ENCODE assay signal across 10 cellular contexts in genomic region chr6:166830185-166830890, GRCh38.
A peak's percentile ranks its signal among the peaks of the same experiment; 100 is the strongest.
DNase-seq lines count a peak whose midpoint lies in the region; ATAC-seq and TF ChIP-seq lines count a peak whose summit lies in the region.
"Had no signal": no experiment of that assay in that cellular context is flagged by ENCODE, and none has a peak within 500 bp of the region (broad histone marks: within the 10 kb centered on the region; RNA-seq: fewer than 3 reads in every experiment).

No MANE protein-coding gene starts in this region.

- H2AK5ac ChIP-seq in trophoblast cell (ENCODE audit: low read length): no peak overlapping the region

- H3K4me3 Mint-ChIP-seq in activated CD4-positive, alpha-beta memory T cell treated with anti-CD3 and anti-CD28 coated beads for 36 hours: no peak overlapping the region
- H3K4me3 Mint-ChIP-seq in activated CD4-positive, alpha-beta memory T cell treated with anti-CD3 and anti-CD28 coated beads, Interleukin-2, amount 10 ng/mL, durations not matched to agents 7 days and 5 days: no peak overlapping the region

- no peak overlapping the region for H3K14ac ChIP-seq in trophoblast cell (ENCODE audit: low read length)

- CTCF ChIA-PET in activated CD4-positive, alpha-beta memory T cell treated with anti-CD3 and anti-CD28 coated beads for 36 hours (lab: Charles Lee): interaction anchor here (0.6 to 1.5 kb wide), 5 partner anchors 43 to 279 kb away, joined by 3 to 9 read pairs (median 3); no protein-coding TSS in a partner anchor
- CTCF ChIA-PET in activated CD4-positive, alpha-beta memory T cell treated with anti-CD3 and anti-CD28 coated beads, Interleukin-2, amount 10 ng/mL, durations not matched to agents 7 days and 5 days (lab: Charles Lee): no interaction called here

- no peaks in the 10 kb centered on the region for H3K36me3 ChIP-seq in trophoblast cell (ENCODE audit: control insufficient read depth in 1 of 2, insufficient read depth in 2 of 2, low read length in 2 of 2)
- no peaks in the 10 kb centered on the region for H3K36me3 ChIP-seq in ascending aorta

- TF ChIP-seq CTCF in ascending aorta (IDR thresholded peaks at IDR 0.05): no peak

- H3K79me2 ChIP-seq in trophoblast cell (ENCODE audit: control insufficient read depth, insufficient read depth, low read length, poor library complexity): no peaks in the 10 kb centered on the region

- no peak overlapping the region for H3K4me2 ChIP-seq in trophoblast cell (ENCODE audit: low read length)

- ATAC-seq in GM21786 (IDR thresholded peaks at IDR 0.05; ENCODE audit: unreplicated experiment): peak; percentile 93
- peak; percentile 90 for ATAC-seq in HG03575 (IDR thresholded peaks at IDR 0.05; ENCODE audit: extremely low read depth, insufficient number of reproducible peaks, low FRiP score, unreplicated experiment)

- intact Hi-C loops in activated CD4-positive, alpha-beta memory T cell treated with anti-CD3 and anti-CD28 coated beads for 36 hours (cut with micrococcal nuclease): loop anchor here (1.0 to 5.0 kb wide), 6 partner anchors 32 to 521 kb away; no protein-coding TSS in a partner anchor
- intact Hi-C loops in ascending aorta (cut with DNase I): no loop called here

- H4K8ac ChIP-seq in trophoblast cell (ENCODE audit: low read depth, low read length): no peak overlapping the region

- H3K18ac ChIP-seq in trophoblast cell (ENCODE audit: low read length): no peak overlapping the region

- POLR2A ChIA-PET in activated CD4-positive, alpha-beta memory T cell treated with anti-CD3 and anti-CD28 coated beads for 36 hours (lab: Charles Lee): interaction anchor here (0.7 to 1.2 kb wide), 3 partner anchors 121 to 293 kb away, joined by 3 to 4 read pairs (median 4); partner anchors contain the start of gene CCR6
- POLR2A ChIA-PET in activated CD4-positive, alpha-beta memory T cell treated with anti-CD3 and anti-CD28 coated beads, Interleukin-2, amount 10 ng/mL, durations not matched to agents 7 days and 5 days (lab: Charles Lee): no interaction called here

- no peaks in the 10 kb centered on the region for H3K36me3 Mint-ChIP-seq in activated CD4-positive, alpha-beta memory T cell treated with anti-CD3 and anti-CD28 coated beads for 36 hours
- H3K36me3 Mint-ChIP-seq in activated CD4-positive, alpha-beta memory T cell treated with anti-CD3 and anti-CD28 coated beads, Interleukin-2, amount 10 ng/mL, durations not matched to agents 7 days and 5 days (ENCODE audit: low read depth): peaks cover 3% of the 10 kb centered on the region

- no peak overlapping the region for H4K12ac ChIP-seq in trophoblast cell (ENCODE audit: low read depth, low read length)

- H2BK120ac ChIP-seq in trophoblast cell (ENCODE audit: insufficient read depth, low read length, poor library complexity): no peak overlapping the region

- H3K27ac ChIP-seq in trophoblast cell (ENCODE audit: low read depth, low read length) (no peak overlapping the region), ascending aorta (no peak overlapping the region)
- H3K27ac ChIP-seq: RWPE1 had no signal

- no peaks in the 10 kb centered on the region for H3K27me3 Mint-ChIP-seq in activated CD4-positive, alpha-beta memory T cell treated with anti-CD3 and anti-CD28 coated beads for 36 hours
- no peaks in the 10 kb centered on the region for H3K27me3 Mint-ChIP-seq in activated CD4-positive, alpha-beta memory T cell treated with anti-CD3 and anti-CD28 coated beads, Interleukin-2, amount 10 ng/mL, durations not matched to agents 7 days and 5 days

- no CpG with 5 or more reads among the region's 8 CpGs for WGBS in trophoblast cell (ENCODE audit: extremely low coverage, insufficient coverage, insufficient read length)

- H3K27me3 ChIP-seq in trophoblast cell (ENCODE audit: insufficient read depth, low read length) (no peaks in the 10 kb centered on the region), ascending aorta (no peaks in the 10 kb centered on the region)

- H3K79me1 ChIP-seq in trophoblast cell (ENCODE audit: low read length): no peaks in the 10 kb centered on the region

- H3K4me1 ChIP-seq in trophoblast cell (ENCODE audit: control insufficient read depth in 1 of 2, insufficient read depth in 2 of 2, low read length in 2 of 2) (no peaks in the 10 kb centered on the region), ascending aorta (no peaks in the 10 kb centered on the region)

- no peak overlapping the region for H3K23ac ChIP-seq in trophoblast cell (ENCODE audit: low read length)

- no peak overlapping the region for H3K4ac ChIP-seq in trophoblast cell (ENCODE audit: low read depth, low read length)

- no peak overlapping the region for H2BK12ac ChIP-seq in trophoblast cell (ENCODE audit: low read length)

- no peak overlapping the region for H3K9ac ChIP-seq in trophoblast cell (ENCODE audit: low read length)

- H3K9me3 Mint-ChIP-seq in activated CD4-positive, alpha-beta memory T cell treated with anti-CD3 and anti-CD28 coated beads for 36 hours: peaks cover 10% of the 10 kb centered on the region
- peaks cover 10% of the 10 kb centered on the region for H3K9me3 Mint-ChIP-seq in activated CD4-positive, alpha-beta memory T cell treated with anti-CD3 and anti-CD28 coated beads, Interleukin-2, amount 10 ng/mL, durations not matched to agents 7 days and 5 days

- H3K4me1 Mint-ChIP-seq in activated CD4-positive, alpha-beta memory T cell treated with anti-CD3 and anti-CD28 coated beads for 36 hours (ENCODE audit: low read depth): peaks cover 17% of the 10 kb centered on the region
- peaks cover 13% of the 10 kb centered on the region for H3K4me1 Mint-ChIP-seq in activated CD4-positive, alpha-beta memory T cell treated with anti-CD3 and anti-CD28 coated beads, Interleukin-2, amount 10 ng/mL, durations not matched to agents 7 days and 5 days

- peak; percentile 68 for DNase-seq in activated CD4-positive, alpha-beta memory T cell treated with anti-CD3 and anti-CD28 coated beads for 36 hours
- DNase-seq in activated CD4-positive, alpha-beta memory T cell treated with anti-CD3 and anti-CD28 coated beads, Interleukin-2, amount 10 ng/mL, durations not matched to agents 7 days and 5 days: no peak
- peak; percentile 42 for DNase-seq in stimulated activated CD4-positive, alpha-beta T cell treated with anti-CD3 and anti-CD28 coated beads, Interleukin-4, amount 100 ng/mL, for 24 hours
- DNase-seq in trophoblast cell (no peak), NCI-H524 (lab: John Stamatoyannopoulos, UW) (no peak), ascending aorta (ENCODE audit: low spot score in 2 of 2) (no peak)

- H3K27ac Mint-ChIP-seq in activated CD4-positive, alpha-beta memory T cell treated with anti-CD3 and anti-CD28 coated beads for 36 hours: peak overlapping the region; percentile 58
- H3K27ac Mint-ChIP-seq in activated CD4-positive, alpha-beta memory T cell treated with anti-CD3 and anti-CD28 coated beads, Interleukin-2, amount 10 ng/mL, durations not matched to agents 7 days and 5 days: no peak overlapping the region

- no peak overlapping the region for H2AFZ ChIP-seq in trophoblast cell (ENCODE audit: insufficient read depth, low read length, poor library complexity)

- no peak overlapping the region for H4K91ac ChIP-seq in trophoblast cell (ENCODE audit: low read depth, low read length)

- H3K4me3 ChIP-seq in trophoblast cell (ENCODE audit: low read depth, low read length) (no peak overlapping the region), ascending aorta (no peak overlapping the region)
- H3K4me3 ChIP-seq: skin epidermis had no signal

- no peaks in the 10 kb centered on the region for H3K9me3 ChIP-seq in trophoblast cell (ENCODE audit: insufficient read depth, low read depth, low read length)
- H3K9me3 ChIP-seq in ascending aorta: no peaks in the 10 kb centered on the region

- no peak overlapping the region for H2BK5ac ChIP-seq in trophoblast cell (ENCODE audit: low read depth, low read length, poor library complexity)

Comparison
In these comparisons a context has a peak if more than half of its experiments do, and no peak if none do; other contexts are left out.
1. DNase-seq: peak in activated CD4-positive, alpha-beta memory T cell treated with anti-CD3 and anti-CD28 coated beads for 36 hours (single experiment) and stimulated activated CD4-positive, alpha-beta T cell treated with anti-CD3 and anti-CD28 coated beads, Interleukin-4, amount 100 ng/mL, for 24 hours (single experiment); none in activated CD4-positive, alpha-beta memory T cell treated with anti-CD3 and anti-CD28 coated beads, Interleukin-2, amount 10 ng/mL, durations not matched to agents 7 days and 5 days (single experiment), trophoblast cell (0 of 2), NCI-H524 (0 of 2) and ascending aorta (0 of 2).